ENCODE assay signal across 1 cellular context in genomic region chr11:46348566-46348981, GRCh38.
TF ChIP-seq lines count a peak whose summit lies in the region.

No MANE protein-coding gene starts in this region.

TF ChIP-seq in HepG2, 621 proteins besides CTCF, POLR2A, EP300 and RAD21:
- TF ChIP-seq ZNF572 (CRISPR knock-in tag; IDR thresholded peaks at IDR 0.05) (0 out of 2 replicates have a peak, but pooled peaks have one; percentile 44), ZNF138 (CRISPR knock-in tag; IDR thresholded peaks at IDR 0.05; ENCODE audit: low read depth) (0 out of 2 replicates have a peak, but pooled peaks have one; percentile 6), MAZ (IDR thresholded peaks at IDR 0.05; ENCODE audit: borderline replicate concordance, low read depth, low read length) (no peak), MAZ (CRISPR knock-in tag; IDR thresholded peaks at IDR 0.05; ENCODE audit: low read depth) (0 out of 2 replicates have a peak, but pooled peaks have one; percentile 21), NRL (CRISPR knock-in tag; IDR thresholded peaks at IDR 0.05; ENCODE audit: borderline replicate concordance) (0 out of 2 replicates have a peak, but pooled peaks have one; percentile 12), SP2 (CRISPR knock-in tag; IDR thresholded peaks at IDR 0.05) (no peak), ZMYM3 (CRISPR knock-in tag; IDR thresholded peaks at IDR 0.05) (no peak), ZNF784 (CRISPR knock-in tag; IDR thresholded peaks at IDR 0.05; ENCODE audit: borderline replicate concordance) (0 out of 2 replicates have a peak, but pooled peaks have one; percentile 35)
